Comparison of ENCODE assay signal across 8 cellular contexts in the genomic region with DNA sequence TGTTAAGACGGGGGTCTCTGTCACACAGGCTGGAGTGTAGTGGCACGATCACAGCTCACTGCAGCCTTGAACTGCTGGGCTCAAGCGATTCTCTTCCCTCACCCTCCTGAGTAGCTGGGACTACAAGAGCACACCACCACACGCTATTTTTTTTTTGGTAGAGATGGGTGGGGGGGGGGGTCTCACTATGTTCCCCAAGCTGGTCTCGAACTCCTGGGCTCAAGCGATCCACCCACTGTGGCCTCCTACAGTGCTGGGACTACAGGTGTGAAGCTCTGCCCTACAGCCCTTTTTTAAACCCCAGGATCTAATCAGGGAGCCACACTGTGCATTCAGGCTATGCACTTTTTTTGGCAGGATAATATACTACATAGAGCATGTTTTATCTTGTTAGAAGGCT. TPM values are rescaled to one million over a fixed set of nuclear protein-coding genes. Genes with fewer than 3 reads are reported as not detected.
DNase-seq lines count a peak whose midpoint lies in the region; ATAC-seq, FAIRE-seq and TF ChIP-seq lines count a peak whose summit lies in the region.

No MANE protein-coding gene starts in this region.

- no TSS peak for BruUV-seq in GM12878 (replicated peaks; lab: Mats Ljungman, UMichigan)

- no peak for TF ChIP-seq CTCF in left ventricle myocardium inferior (IDR thresholded peaks at IDR 0.05; ENCODE audit: borderline replicate concordance)
- no peak for TF ChIP-seq CTCF in GM12878 (IDR thresholded peaks at IDR 0.05 in 2 of 3, conservative IDR thresholded peaks at IDR 0.05 in 1 of 3; ENCODE audit: control insufficient read depth in 2 of 3, extremely low read depth in 1 of 3, insufficient read depth in 1 of 3, low read depth in 3 of 3, low read length in 3 of 3)

- H4K20me1 ChIP-seq in GM12878 (ENCODE audit: control insufficient read depth, insufficient read depth) = no peaks in the 10 kb centered on the region

- peaks cover 50% of the 10 kb centered on the region for H3K79me2 ChIP-seq in GM12878 (ENCODE audit: control insufficient read depth, insufficient read depth, low read length)

- SMC1A ChIA-PET in GM12878 (lab: Charles Lee; ENCODE audit: uncharacterized antibody, unreplicated experiment) = interaction anchor here (1.3 to 1.5 kb wide), 3 partner anchors 24 to 87 kb away, joined by 3 read pairs; no protein-coding TSS in a partner anchor

- peak overlapping the region; percentile 76 for H3K4me3 ChIP-seq in left ventricle myocardium inferior
- H3K4me3 ChIP-seq in GM12878 = peak overlapping the region; percentile 85
- no peak overlapping the region for H3K4me3 ChIP-seq in urinary bladder (ENCODE audit: low read depth, low read length)

- H3K36me3 Mint-ChIP-seq in memory B cell = peaks cover 13% of the 10 kb centered on the region

- H3K27me3 Mint-ChIP-seq in memory B cell = no peaks in the 10 kb centered on the region

- H3K36me3 ChIP-seq in left ventricle myocardium inferior = peaks cover 20% of the 10 kb centered on the region
- H3K36me3 ChIP-seq in GM12878 (ENCODE audit: control insufficient read depth in 2 of 2, insufficient read depth in 2 of 2, low read length in 1 of 2) = peaks cover 3 to 10% of the 10 kb centered on the region in 2 experiments; a peak in 2 of 4 replicates
- H3K36me3 ChIP-seq in urinary bladder (ENCODE audit: insufficient read depth) = no peaks in the 10 kb centered on the region

- H3K4me3 Mint-ChIP-seq in memory B cell = peak overlapping the region; percentile 85

- in situ Hi-C loops in GM12878 (cut with MboI) = no loop called here

- no peak for TF ChIP-seq RAD21 in GM12878 (IDR thresholded peaks at IDR 0.05; ENCODE audit: insufficient read depth, low read depth, low read length)

- H3K27ac Mint-ChIP-seq in memory B cell = peak overlapping the region; percentile 71

- H3K9me3 Mint-ChIP-seq in memory B cell = peaks cover 2% of the 10 kb centered on the region

- DNase-seq in left ventricle myocardium inferior = no peak
- no peak for DNase-seq in left ventricle myocardium superior
- no peak for DNase-seq in GM12878 (ENCODE audit: low read depth, low spot score)
- DNase-seq in memory B cell (ENCODE audit: low spot score in 2 of 2) = no peak
- DNase-seq in T1000 (lab: John Stamatoyannopoulos, UW) = no peak

- intact Hi-C loops in left ventricle myocardium inferior (cut with micrococcal nuclease) (no loop called here), left ventricle myocardium superior (cut with micrococcal nuclease) (no loop called here), GM12878 (cut with micrococcal nuclease; ENCODE audit: unreplicated experiment) (no loop called here)

- CTCF ChIA-PET in GM12878 (lab: Yijun Ruan, JAX) = interaction anchor here (1.0 to 1.1 kb wide), 2 partner anchors 10 to 28 kb away, joined by 3 read pairs; no protein-coding TSS in a partner anchor

- no peak for TF ChIP-seq EP300 in GM12878 (IDR thresholded peaks at IDR 0.05; ENCODE audit: borderline replicate concordance in 1 of 2, control insufficient read depth in 1 of 2, low read depth in 2 of 2, low read length in 2 of 2)

- H3K27ac ChIP-seq in left ventricle myocardium inferior (replicated peaks) (peak overlapping the region; percentile 66), GM12878 (ENCODE audit: control insufficient read depth, insufficient read depth) (peak overlapping the region; percentile 34; the same call in 1 of the 2 replicates), urinary bladder (ENCODE audit: low read depth) (peak overlapping the region; percentile 48)

- H2AFZ ChIP-seq in GM12878 (ENCODE audit: control insufficient read depth, low read depth, low read length) = no peak overlapping the region

- POLR2A ChIA-PET in GM12878 (lab: Charles Lee) = interaction anchor here (0.6 to 2.2 kb wide), 2 partner anchors 39 to 776 kb away, joined by 3 to 6 read pairs; no protein-coding TSS in a partner anchor

- peaks cover 28% of the 10 kb centered on the region for H3K4me1 Mint-ChIP-seq in memory B cell

- no peak for TF ChIP-seq POLR2A in GM12878 (IDR thresholded peaks at IDR 0.05; ENCODE audit: low read depth, low read length)

- 77% methylated on average over 6 of the region's 6 CpGs for WGBS in GM12878 (ENCODE audit: insufficient coverage, insufficient replicate concordance, low lambda C conversion rate, missing lambda C conversion rate)
- 46% methylated on average over 6 of the region's 6 CpGs for WGBS in urinary bladder

- H3K4me1 ChIP-seq in left ventricle myocardium inferior = peaks cover 56% of the 10 kb centered on the region
- H3K4me1 ChIP-seq in GM12878 (ENCODE audit: control insufficient read depth, insufficient read depth, low read length) = peaks cover 9% of the 10 kb centered on the region; the same call in 1 of the 2 replicates
- no peaks in the 10 kb centered on the region for H3K4me1 ChIP-seq in urinary bladder (ENCODE audit: insufficient read depth)

- RAD21 ChIA-PET in GM12878 (lab: Charles Lee; ENCODE audit: unreplicated experiment) = interaction anchor here (0.9 kb wide), 1 partner anchor 23 kb away, joined by 3 read pairs; no protein-coding TSS in a partner anchor

- H3K9ac ChIP-seq in GM12878 (ENCODE audit: control insufficient read depth, insufficient read depth, low read length) = peak overlapping the region; percentile 57

- no peak for ATAC-seq in left ventricle myocardium superior
- no peak for ATAC-seq in GM12878
- no peak for ATAC-seq in memory B cell (ENCODE audit: low read depth)
- no peak for ATAC-seq in GM21390 (IDR thresholded peaks at IDR 0.05; ENCODE audit: unreplicated experiment)
- no peak for ATAC-seq in HG03135 (IDR thresholded peaks at IDR 0.05; ENCODE audit: unreplicated experiment)

- H3K27me3 ChIP-seq in left ventricle myocardium inferior (ENCODE audit: low read depth) = no peaks in the 10 kb centered on the region
- no peaks in the 10 kb centered on the region for H3K27me3 ChIP-seq in GM12878 (replicated peaks in 1 of 2; ENCODE audit: control insufficient read depth in 2 of 2, insufficient read depth in 2 of 2, low read length in 1 of 2)

- peak overlapping the region; percentile 93 for H3K4me2 ChIP-seq in GM12878 (ENCODE audit: control insufficient read depth, insufficient read depth)

- H3K9me3 ChIP-seq in left ventricle myocardium inferior (replicated peaks) (peaks cover 11% of the 10 kb centered on the region), GM12878 (replicated peaks; ENCODE audit: control insufficient read depth, insufficient read depth, low read length) (peaks cover 2% of the 10 kb centered on the region; the same call in 2 of the 3 replicates)

- no peak for FAIRE-seq in GM12878 (lab: Jason Lieb, UNC)

TF ChIP-seq in GM12878, 131 proteins besides CTCF, POLR2A, EP300 and RAD21:
- TF ChIP-seq, protein P1, sequence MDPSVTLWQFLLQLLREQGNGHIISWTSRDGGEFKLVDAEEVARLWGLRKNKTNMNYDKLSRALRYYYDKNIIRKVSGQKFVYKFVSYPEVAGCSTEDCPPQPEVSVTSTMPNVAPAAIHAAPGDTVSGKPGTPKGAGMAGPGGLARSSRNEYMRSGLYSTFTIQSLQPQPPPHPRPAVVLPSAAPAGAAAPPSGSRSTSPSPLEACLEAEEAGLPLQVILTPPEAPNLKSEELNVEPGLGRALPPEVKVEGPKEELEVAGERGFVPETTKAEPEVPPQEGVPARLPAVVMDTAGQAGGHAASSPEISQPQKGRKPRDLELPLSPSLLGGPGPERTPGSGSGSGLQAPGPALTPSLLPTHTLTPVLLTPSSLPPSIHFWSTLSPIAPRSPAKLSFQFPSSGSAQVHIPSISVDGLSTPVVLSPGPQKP (IDR thresholded peaks at IDR 0.05; ENCODE audit: low read depth, low read length) = no peak
- TF ChIP-seq RUNX3 (IDR thresholded peaks at IDR 0.05; ENCODE audit: low read length) = no peak

RNA-seq across cellular contexts. Expression of a gene that starts 1.4 kb away (rescaled TPM):
- 39.1 TPM for total RNA-seq in left ventricle myocardium inferior
- 41.3 TPM for total RNA-seq in left ventricle myocardium superior
- 48.9 and 54.3 TPM in 2 replicates for total RNA-seq in GM12878 (2013; cell fraction: nucleolus; rRNA removed)
- 86.7 and 92.6 TPM in 2 replicates for total RNA-seq in GM12878 (2014; rRNA removed)
- 30.7 and 31.2 TPM in 2 replicates for total RNA-seq in GM12878 (2014; rRNA removed; fragmentation: Illumina TruSeq; extraction: Trizol)
- 115 and 126 TPM in 2 replicates for total RNA-seq in GM12878 (2021)
- 47.8 TPM for polyA plus RNA-seq in GM12878 (2011; ENCODE audit: low read depth)
- polyA plus RNA-seq in GM12878 (2011; rRNA removed) = 36.1 and 106 TPM in 2 replicates
- polyA plus RNA-seq in GM12878 (2011; cell fraction: cytosol; rRNA removed) = 89.5 and 113 TPM in 2 replicates
- 78.6 and 90.6 TPM in 2 replicates for polyA plus RNA-seq in GM12878 (2011; cell fraction: nucleus; rRNA removed)
- polyA plus RNA-seq in GM12878 (2012) = 84.3 and 96.6 TPM in 2 replicates
- polyA plus RNA-seq in GM12878 (2014; fragmentation: Illumina TruSeq; extraction: Trizol) = 54.0 and 92.0 TPM in 2 replicates
- 10 to 100 TPM in 1 of 2 experiments, 1 to 10 TPM in 1; 4.2 to 13.8 TPM for polyA plus RNA-seq in GM12878 (2014; fragmentation: Nextera tagmentation; extraction: Ambion mirVana)
- polyA plus RNA-seq in GM12878 (2014; rRNA removed) = 67.8 and 79.5 TPM in 2 replicates
- polyA plus RNA-seq in GM12878 (2016; fragmentation: Nextera tagmentation; extraction: Ambion mirVana) = 10 to 100 TPM; 46.1 to 47.8 TPM
- 90.8 and 101 TPM in 2 replicates for polyA minus RNA-seq in GM12878 (2011; rRNA and poly(A)+ RNA removed)
- polyA minus RNA-seq in GM12878 (2011; cell fraction: cytosol; rRNA and poly(A)+ RNA removed) = 66.6 and 73.7 TPM in 2 replicates
- 26.7 and 44.7 TPM in 2 replicates for polyA minus RNA-seq in GM12878 (2011; cell fraction: nucleus; rRNA and poly(A)+ RNA removed)
- total RNA-seq in urinary bladder = 8.5 TPM
- 11.3 TPM for polyA plus RNA-seq in urinary bladder

RNA-seq across cellular contexts. Expression of a gene that starts 3.4 kb away (rescaled TPM):
- total RNA-seq in left ventricle myocardium inferior = 17.5 TPM
- total RNA-seq in left ventricle myocardium superior = 20.5 TPM
- total RNA-seq in GM12878 (2013; cell fraction: nucleolus; rRNA removed) = 486 and 543 TPM in 2 replicates
- total RNA-seq in GM12878 (2014; rRNA removed) = 83.2 and 89.2 TPM in 2 replicates
- total RNA-seq in GM12878 (2014; rRNA removed; fragmentation: Illumina TruSeq; extraction: Trizol) = 57.4 and 57.5 TPM in 2 replicates
- total RNA-seq in GM12878 (2021) = 83.1 and 90.2 TPM in 2 replicates
- polyA plus RNA-seq in GM12878 (2011; ENCODE audit: low read depth) = 55.1 TPM
- polyA plus RNA-seq in GM12878 (2011; rRNA removed) = 62.0 and 75.2 TPM in 2 replicates
- 73.7 and 88.1 TPM in 2 replicates for polyA plus RNA-seq in GM12878 (2011; cell fraction: cytosol; rRNA removed)
- 631 and 743 TPM in 2 replicates for polyA plus RNA-seq in GM12878 (2011; cell fraction: nucleus; rRNA removed)
- polyA plus RNA-seq in GM12878 (2012) = 104 and 105 TPM in 2 replicates
- polyA plus RNA-seq in GM12878 (2014; fragmentation: Illumina TruSeq; extraction: Trizol) = 51.4 and 57.4 TPM in 2 replicates
- 10 to 100 TPM; 12.2 to 18.8 TPM for polyA plus RNA-seq in GM12878 (2014; fragmentation: Nextera tagmentation; extraction: Ambion mirVana)
- 88.9 and 89.0 TPM in 2 replicates for polyA plus RNA-seq in GM12878 (2014; rRNA removed)
- 10 to 100 TPM; 66.7 to 72.3 TPM for polyA plus RNA-seq in GM12878 (2016; fragmentation: Nextera tagmentation; extraction: Ambion mirVana)
- 119 and 154 TPM in 2 replicates for polyA minus RNA-seq in GM12878 (2011; rRNA and poly(A)+ RNA removed)
- 29.8 and 31.1 TPM in 2 replicates for polyA minus RNA-seq in GM12878 (2011; cell fraction: cytosol; rRNA and poly(A)+ RNA removed)
- 209 and 266 TPM in 2 replicates for polyA minus RNA-seq in GM12878 (2011; cell fraction: nucleus; rRNA and poly(A)+ RNA removed)
- total RNA-seq in urinary bladder = 47.8 TPM
- 59.3 TPM for polyA plus RNA-seq in urinary bladder
